1 cellular context compared by ENCODE assay signal in the genomic region with DNA sequence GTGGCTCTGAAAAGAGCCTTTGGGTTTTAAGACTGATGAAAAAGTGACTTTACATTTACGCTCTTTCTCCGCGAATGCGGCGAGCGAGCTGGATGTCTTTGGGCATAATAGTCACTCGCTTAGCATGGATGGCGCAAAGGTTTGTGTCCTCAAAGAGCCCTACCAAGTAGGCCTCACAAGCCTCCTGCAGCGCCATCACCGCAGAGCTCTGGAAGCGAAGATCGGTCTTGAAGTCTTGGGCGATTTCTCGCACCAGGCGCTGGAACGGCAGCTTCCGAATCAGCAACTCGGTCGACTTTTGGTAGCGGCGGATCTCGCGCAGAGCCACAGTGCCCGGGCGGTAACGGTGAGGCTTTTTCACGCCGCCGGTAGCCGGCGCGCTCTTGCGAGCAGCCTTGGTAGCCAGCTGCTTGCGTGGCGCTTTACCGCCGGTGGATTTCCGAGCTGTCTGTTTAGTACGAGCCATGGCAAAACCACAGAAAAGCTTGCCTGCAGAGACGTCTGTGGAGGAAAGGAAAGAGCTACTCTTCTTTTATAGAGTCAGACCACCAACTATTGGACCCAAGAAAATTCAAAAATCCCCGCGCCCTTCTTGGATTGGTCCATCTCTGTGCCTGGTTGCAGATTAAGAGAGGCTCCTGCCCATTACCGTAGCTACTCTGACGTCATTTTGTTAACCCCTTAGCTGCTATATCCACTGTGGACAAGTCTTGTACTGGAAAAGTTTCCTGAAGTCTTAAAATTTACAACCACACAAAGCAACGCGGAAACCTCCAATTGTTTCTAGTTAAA.
TF ChIP-seq lines count a peak whose summit lies in the region.

No MANE protein-coding gene starts in this region.

TF ChIP-seq in A549, 52 proteins besides CTCF, POLR2A, EP300 and RAD21 (continued from another document):
- TF ChIP-seq, protein P1, sequence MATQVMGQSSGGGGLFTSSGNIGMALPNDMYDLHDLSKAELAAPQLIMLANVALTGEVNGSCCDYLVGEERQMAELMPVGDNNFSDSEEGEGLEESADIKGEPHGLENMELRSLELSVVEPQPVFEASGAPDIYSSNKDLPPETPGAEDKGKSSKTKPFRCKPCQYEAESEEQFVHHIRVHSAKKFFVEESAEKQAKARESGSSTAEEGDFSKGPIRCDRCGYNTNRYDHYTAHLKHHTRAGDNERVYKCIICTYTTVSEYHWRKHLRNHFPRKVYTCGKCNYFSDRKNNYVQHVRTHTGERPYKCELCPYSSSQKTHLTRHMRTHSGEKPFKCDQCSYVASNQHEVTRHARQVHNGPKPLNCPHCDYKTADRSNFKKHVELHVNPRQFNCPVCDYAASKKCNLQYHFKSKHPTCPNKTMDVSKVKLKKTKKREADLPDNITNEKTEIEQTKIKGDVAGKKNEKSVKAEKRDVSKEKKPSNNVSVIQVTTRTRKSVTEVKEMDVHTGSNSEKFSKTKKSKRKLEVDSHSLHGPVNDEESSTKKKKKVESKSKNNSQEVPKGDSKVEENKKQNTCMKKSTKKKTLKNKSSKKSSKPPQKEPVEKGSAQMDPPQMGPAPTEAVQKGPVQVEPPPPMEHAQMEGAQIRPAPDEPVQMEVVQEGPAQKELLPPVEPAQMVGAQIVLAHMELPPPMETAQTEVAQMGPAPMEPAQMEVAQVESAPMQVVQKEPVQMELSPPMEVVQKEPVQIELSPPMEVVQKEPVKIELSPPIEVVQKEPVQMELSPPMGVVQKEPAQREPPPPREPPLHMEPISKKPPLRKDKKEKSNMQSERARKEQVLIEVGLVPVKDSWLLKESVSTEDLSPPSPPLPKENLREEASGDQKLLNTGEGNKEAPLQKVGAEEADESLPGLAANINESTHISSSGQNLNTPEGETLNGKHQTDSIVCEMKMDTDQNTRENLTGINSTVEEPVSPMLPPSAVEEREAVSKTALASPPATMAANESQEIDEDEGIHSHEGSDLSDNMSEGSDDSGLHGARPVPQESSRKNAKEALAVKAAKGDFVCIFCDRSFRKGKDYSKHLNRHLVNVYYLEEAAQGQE (IDR thresholded peaks at IDR 0.05): no peak
